ENCODE assay signal across 10 cellular contexts in the genomic region with DNA sequence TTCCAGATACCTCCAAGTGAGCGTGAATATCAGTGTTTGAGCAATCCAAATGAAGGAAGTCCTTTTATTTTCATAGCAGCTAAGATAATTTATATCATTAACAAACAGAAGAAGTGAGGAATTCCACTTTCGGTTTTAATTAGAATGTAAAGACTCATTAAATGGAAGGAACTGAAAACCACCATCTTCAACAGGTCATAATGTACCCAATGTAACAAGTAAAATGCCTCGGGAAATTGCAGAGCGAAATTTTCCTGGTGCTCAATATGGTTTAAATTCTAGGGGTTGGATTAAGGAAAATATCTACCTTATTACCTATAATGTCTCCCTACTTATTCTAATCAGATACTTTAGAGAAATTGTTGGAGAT. TPM values are rescaled to one million over a fixed set of nuclear protein-coding genes. Genes with fewer than 3 reads are reported as not detected.
DNase-seq lines count a peak whose midpoint lies in the region; ATAC-seq and TF ChIP-seq lines count a peak whose summit lies in the region.
"Had no signal": no experiment of that assay in that cellular context is flagged by ENCODE, and none has a peak within 500 bp of the region (broad histone marks: within the 10 kb centered on the region; RNA-seq: fewer than 3 reads in every experiment).

No MANE protein-coding gene starts in this region.

- H3K36me3 ChIP-seq in OCI-LY7 (ENCODE audit: insufficient read depth, low read length), result no peaks in the 10 kb centered on the region
- H3K36me3 ChIP-seq: sigmoid colon had no signal

- no peaks in the 10 kb centered on the region for H4K20me1 ChIP-seq in OCI-LY7 (ENCODE audit: insufficient read depth, low read length)

- peak overlapping the region; percentile 36; the same call in 1 of the 2 replicates for H3K4me2 ChIP-seq in OCI-LY7 (ENCODE audit: low read length)

- peaks cover 20% of the 10 kb centered on the region for H3K4me1 Mint-ChIP-seq in activated CD8-positive, alpha-beta T cell treated with anti-CD3 and anti-CD28 coated beads, Interleukin-2, amount 10 ng/mL, durations not matched to agents 7 days and 5 days (ENCODE audit: low read depth)
- peaks cover 20% of the 10 kb centered on the region for H3K4me1 Mint-ChIP-seq in activated CD8-positive, alpha-beta T cell treated with anti-CD3 and anti-CD28 coated beads for 36 hours (ENCODE audit: low read depth)
- H3K4me1 Mint-ChIP-seq in chondrocyte (ENCODE audit: low read depth), result peaks cover 16% of the 10 kb centered on the region
- H3K4me1 Mint-ChIP-seq: brain had no signal

- no peak for DNase-seq in activated CD8-positive, alpha-beta T cell treated with anti-CD3 and anti-CD28 coated beads, Interleukin-2, amount 10 ng/mL, durations not matched to agents 7 days and 5 days
- DNase-seq in activated CD8-positive, alpha-beta T cell treated with anti-CD3 and anti-CD28 coated beads for 36 hours, result no peak
- DNase-seq in OCI-LY7 (ENCODE audit: low spot score) (no peak), chondrocyte (ENCODE audit: low spot score) (no peak), KBM-7 (no peak)
- no peak for DNase-seq in stimulated activated CD4-positive, alpha-beta T cell treated with anti-CD3 and anti-CD28 coated beads, Interleukin-2, amount 100 ng/mL, for 48 hours
- no peak for DNase-seq in stimulated activated CD4-positive, alpha-beta T cell treated with anti-CD3 and anti-CD28 coated beads, Interleukin-4, amount 100 ng/mL, for 4 hours
- DNase-seq: sigmoid colon had no signal

- peaks cover 13% of the 10 kb centered on the region for H3K4me1 ChIP-seq in OCI-LY7 (ENCODE audit: insufficient read depth, low read length, poor library complexity, severe bottlenecking)

- H3K27me3 Mint-ChIP-seq in activated CD8-positive, alpha-beta T cell treated with anti-CD3 and anti-CD28 coated beads, Interleukin-2, amount 10 ng/mL, durations not matched to agents 7 days and 5 days (ENCODE audit: low read depth), result no peaks in the 10 kb centered on the region
- no peaks in the 10 kb centered on the region for H3K27me3 Mint-ChIP-seq in activated CD8-positive, alpha-beta T cell treated with anti-CD3 and anti-CD28 coated beads for 36 hours
- no peaks in the 10 kb centered on the region for H3K27me3 Mint-ChIP-seq in chondrocyte (ENCODE audit: low read depth)

- POLR2A ChIA-PET in activated CD8-positive, alpha-beta T cell treated with anti-CD3 and anti-CD28 coated beads, Interleukin-2, amount 10 ng/mL, durations not matched to agents 7 days and 5 days (lab: Charles Lee), result no interaction called here
- POLR2A ChIA-PET in activated CD8-positive, alpha-beta T cell treated with anti-CD3 and anti-CD28 coated beads for 36 hours (lab: Charles Lee), result no interaction called here
- POLR2A ChIA-PET in OCI-LY7 (lab: Charles Lee), result interaction anchor here (1.0 kb wide), 1 partner anchor 35 kb away, joined by 3 read pairs; no protein-coding TSS in a partner anchor

- peak overlapping the region; percentile 83 for H2AFZ ChIP-seq in OCI-LY7 (ENCODE audit: low read length)

- CTCF ChIA-PET in activated CD8-positive, alpha-beta T cell treated with anti-CD3 and anti-CD28 coated beads, Interleukin-2, amount 10 ng/mL, durations not matched to agents 7 days and 5 days (lab: Charles Lee), result interaction anchor here (1.0 to 1.5 kb wide), 2 partner anchors 33 to 34 kb away, joined by 3 to 9 read pairs; partner anchors contain the start of gene SLC9A7
- CTCF ChIA-PET in activated CD8-positive, alpha-beta T cell treated with anti-CD3 and anti-CD28 coated beads for 36 hours (lab: Charles Lee), result interaction anchor here (1.0 to 2.4 kb wide), 2 partner anchors 31 to 156 kb away, joined by 3 to 6 read pairs; no protein-coding TSS in a partner anchor
- CTCF ChIA-PET in OCI-LY7 (lab: Charles Lee; ENCODE audit: unreplicated experiment), result no interaction called here

- intact Hi-C loops in activated CD8-positive, alpha-beta T cell treated with anti-CD3 and anti-CD28 coated beads for 36 hours (cut with micrococcal nuclease), result no loop called here
- intact Hi-C loops in OCI-LY7 (cut with micrococcal nuclease; ENCODE audit: unreplicated experiment), result loop anchor here (10.0 kb wide), 1 partner anchor 148 kb away; no protein-coding TSS in a partner anchor

- H3K4me3 ChIP-seq in OCI-LY7 (ENCODE audit: low read depth, low read length, poor library complexity, severe bottlenecking) (no peak overlapping the region), skin epidermis (no peak overlapping the region)
- H3K4me3 ChIP-seq: sigmoid colon had no signal

- in situ Hi-C loops in KBM-7 (cut with MboI; ENCODE audit: low pct_unique_long_range_greater_than_20kb, low sequenced_read_pairs), result no loop called here

- BruUV-seq in OCI-LY7 (replicated peaks; lab: Mats Ljungman, UMichigan), result no TSS peak

- no peak overlapping the region for H3K4me3 Mint-ChIP-seq in activated CD8-positive, alpha-beta T cell treated with anti-CD3 and anti-CD28 coated beads, Interleukin-2, amount 10 ng/mL, durations not matched to agents 7 days and 5 days
- no peak overlapping the region for H3K4me3 Mint-ChIP-seq in activated CD8-positive, alpha-beta T cell treated with anti-CD3 and anti-CD28 coated beads for 36 hours
- no peak overlapping the region for H3K4me3 Mint-ChIP-seq in chondrocyte (ENCODE audit: unreplicated experiment)
- H3K4me3 Mint-ChIP-seq: brain had no signal

- no peaks in the 10 kb centered on the region for H3K9me3 Mint-ChIP-seq in activated CD8-positive, alpha-beta T cell treated with anti-CD3 and anti-CD28 coated beads, Interleukin-2, amount 10 ng/mL, durations not matched to agents 7 days and 5 days (ENCODE audit: insufficient read depth)
- no peaks in the 10 kb centered on the region for H3K9me3 Mint-ChIP-seq in activated CD8-positive, alpha-beta T cell treated with anti-CD3 and anti-CD28 coated beads for 36 hours
- H3K9me3 Mint-ChIP-seq in chondrocyte (ENCODE audit: low read depth), result peaks cover 10% of the 10 kb centered on the region

- no peaks in the 10 kb centered on the region for H3K79me2 ChIP-seq in OCI-LY7 (ENCODE audit: insufficient read depth, low read depth, low read length)

- no peaks in the 10 kb centered on the region for H3K36me3 Mint-ChIP-seq in activated CD8-positive, alpha-beta T cell treated with anti-CD3 and anti-CD28 coated beads, Interleukin-2, amount 10 ng/mL, durations not matched to agents 7 days and 5 days (ENCODE audit: low read depth)
- H3K36me3 Mint-ChIP-seq in activated CD8-positive, alpha-beta T cell treated with anti-CD3 and anti-CD28 coated beads for 36 hours (ENCODE audit: low read depth), result no peaks in the 10 kb centered on the region
- H3K36me3 Mint-ChIP-seq in chondrocyte (ENCODE audit: low read depth), result no peaks in the 10 kb centered on the region
- H3K36me3 Mint-ChIP-seq: brain had no signal

- no peak overlapping the region for H3K27ac ChIP-seq in OCI-LY7 (ENCODE audit: low read depth, low read length, poor library complexity, severe bottlenecking)
- peak overlapping the region in 14 of 21 experiments; percentile 5 to 79 (median 62) for H3K27ac ChIP-seq in skin epidermis
- H3K27ac ChIP-seq: sigmoid colon had no signal

- no peak for TF ChIP-seq CTCF in activated CD8-positive, alpha-beta T cell treated with anti-CD3 and anti-CD28 coated beads for 36 hours (IDR thresholded peaks at IDR 0.05)
- TF ChIP-seq CTCF in OCI-LY7 (conservative IDR thresholded peaks at IDR 0.05; ENCODE audit: low read length) (no peak), chondrocyte (IDR thresholded peaks at IDR 0.05) (no peak)

- no peaks in the 10 kb centered on the region for H3K9me2 ChIP-seq in OCI-LY7 (ENCODE audit: insufficient read depth, low read length)

- ATAC-seq in activated CD8-positive, alpha-beta T cell treated with anti-CD3 and anti-CD28 coated beads, Interleukin-2, amount 10 ng/mL, durations not matched to agents 7 days and 5 days, result no peak
- ATAC-seq in activated CD8-positive, alpha-beta T cell treated with anti-CD3 and anti-CD28 coated beads for 36 hours, result no peak

- H3K27ac Mint-ChIP-seq in activated CD8-positive, alpha-beta T cell treated with anti-CD3 and anti-CD28 coated beads, Interleukin-2, amount 10 ng/mL, durations not matched to agents 7 days and 5 days, result peak overlapping the region; percentile 20
- no peak overlapping the region for H3K27ac Mint-ChIP-seq in activated CD8-positive, alpha-beta T cell treated with anti-CD3 and anti-CD28 coated beads for 36 hours
- H3K27ac Mint-ChIP-seq in chondrocyte (ENCODE audit: unreplicated experiment), result peak overlapping the region; percentile 75

- no peaks in the 10 kb centered on the region for H3K9me3 ChIP-seq in OCI-LY7 (ENCODE audit: low read length)
- H3K9me3 ChIP-seq: sigmoid colon had no signal

RNA-seq across cellular contexts. Expression of gene SLC9A7, which starts 33.9 kb away (rescaled TPM):
- 1 to 10 TPM; 3.3 to 3.8 TPM for total RNA-seq in activated CD8-positive, alpha-beta T cell treated with anti-CD3 and anti-CD28 coated beads, Interleukin-2, amount 10 ng/mL, durations not matched to agents 7 days and 5 days
- 10 to 100 TPM; 16.9 to 17.0 TPM for total RNA-seq in activated CD8-positive, alpha-beta T cell treated with anti-CD3 and anti-CD28 coated beads for 36 hours
- 34.2 and 40.5 TPM in 2 replicates for total RNA-seq in OCI-LY7 (2014; rRNA removed; shearing (Covaris generic))
- 58.5 and 59.6 TPM in 2 replicates for total RNA-seq in OCI-LY7 (2022)
- 4.2 to 6.1 TPM (median 5.4 TPM) in 3 replicates for total RNA-seq in chondrocyte

RNA-seq across cellular contexts. Expression of gene RP2, which starts 44.0 kb away (rescaled TPM):
- total RNA-seq in activated CD8-positive, alpha-beta T cell treated with anti-CD3 and anti-CD28 coated beads, Interleukin-2, amount 10 ng/mL, durations not matched to agents 7 days and 5 days, result 10 to 100 TPM; 11.1 to 12.8 TPM
- total RNA-seq in activated CD8-positive, alpha-beta T cell treated with anti-CD3 and anti-CD28 coated beads for 36 hours, result 1 to 10 TPM; 5.1 to 5.5 TPM
- total RNA-seq in OCI-LY7 (2014; rRNA removed; shearing (Covaris generic)), result 12.0 and 12.7 TPM in 2 replicates
- total RNA-seq in OCI-LY7 (2022), result 14.4 and 15.4 TPM in 2 replicates
- 18.4 to 18.8 TPM (median 18.6 TPM) in 3 replicates for total RNA-seq in chondrocyte
